Comparison of ENCODE assay signal across 10 cellular contexts in genomic region chr22:25475554-25476022, GRCh38.
DNase-seq lines count a peak whose midpoint lies in the region; ATAC-seq and TF ChIP-seq lines count a peak whose summit lies in the region.
"Had no signal": no experiment of that assay in that cellular context is flagged by ENCODE, and none has a peak within 500 bp of the region (broad histone marks: within the 10 kb centered on the region; RNA-seq: fewer than 3 reads in every experiment).

No MANE protein-coding gene starts in this region.

- H3K36me3 Mint-ChIP-seq in activated naive CD8-positive, alpha-beta T cell treated with anti-CD3 and anti-CD28 coated beads, Interleukin-2, amount 50 U/mL, for 24 hours (ENCODE audit: low read depth), result peaks cover 13% of the 10 kb centered on the region
- peaks cover 32% of the 10 kb centered on the region for H3K36me3 Mint-ChIP-seq in activated naive CD8-positive, alpha-beta T cell treated with anti-CD3 and anti-CD28 coated beads for 36 hours

- H3K27ac ChIP-seq in aorta (ENCODE audit: low read depth in 1 of 2, low read length in 2 of 2) (no peak overlapping the region), psoas muscle (no peak overlapping the region)
- H3K27ac ChIP-seq: C4-2B had no signal

- DNase-seq in activated naive CD8-positive, alpha-beta T cell treated with anti-CD3 and anti-CD28 coated beads, Interleukin-2, amount 50 U/mL, for 24 hours, result no peak
- DNase-seq in activated naive CD8-positive, alpha-beta T cell treated with anti-CD3 and anti-CD28 coated beads for 36 hours, result no peak
- DNase-seq in iPS-NIHi11 (ENCODE audit: low spot score) (peak; percentile 27), aorta (no peak), psoas muscle (no peak)
- no peak for DNase-seq in activated CD4-positive, alpha-beta T cell treated with anti-CD3 and anti-CD28 coated beads for 1 hour
- DNase-seq: NCI-H526 had no signal

- H3K9me3 ChIP-seq in aorta (ENCODE audit: control insufficient read depth, low read length) (no peaks in the 10 kb centered on the region), psoas muscle (peaks cover 4% of the 10 kb centered on the region)

- no peaks in the 10 kb centered on the region for H3K36me3 ChIP-seq in aorta (ENCODE audit: control insufficient read depth in 1 of 2, insufficient read depth in 2 of 2, low read length in 1 of 2)
- peaks cover 0 to 2% of the 10 kb centered on the region in 2 donors for H3K36me3 ChIP-seq in psoas muscle (ENCODE audit: insufficient read depth in 1 of 2, low read depth in 1 of 2)

- no peaks in the 10 kb centered on the region for H3K27me3 Mint-ChIP-seq in activated naive CD8-positive, alpha-beta T cell treated with anti-CD3 and anti-CD28 coated beads, Interleukin-2, amount 50 U/mL, for 24 hours
- no peaks in the 10 kb centered on the region for H3K27me3 Mint-ChIP-seq in activated naive CD8-positive, alpha-beta T cell treated with anti-CD3 and anti-CD28 coated beads for 36 hours

- TF ChIP-seq CTCF in psoas muscle (IDR thresholded peaks at IDR 0.05), result no peak

- peaks cover 8% of the 10 kb centered on the region for H3K9me3 Mint-ChIP-seq in activated naive CD8-positive, alpha-beta T cell treated with anti-CD3 and anti-CD28 coated beads, Interleukin-2, amount 50 U/mL, for 24 hours
- H3K9me3 Mint-ChIP-seq in activated naive CD8-positive, alpha-beta T cell treated with anti-CD3 and anti-CD28 coated beads for 36 hours, result peaks cover 4% of the 10 kb centered on the region

- H3K4me3 ChIP-seq in aorta (ENCODE audit: low read length in 2 of 2), result no peak overlapping the region
- H3K4me3 ChIP-seq in psoas muscle, result no peak overlapping the region

- H3K4me1 ChIP-seq in aorta (ENCODE audit: control insufficient read depth in 1 of 2, insufficient read depth in 2 of 2, low read length in 2 of 2) (no peaks in the 10 kb centered on the region), psoas muscle (no peaks in the 10 kb centered on the region)

- ATAC-seq in activated naive CD8-positive, alpha-beta T cell treated with anti-CD3 and anti-CD28 coated beads, Interleukin-2, amount 50 U/mL, for 24 hours, result peak; percentile 73
- ATAC-seq in SK-N-SH treated with all-trans-retinoic acid at 6 μM for 48 hours (peak; percentile 45; the same call in 2 of the 3 replicates), aorta (ENCODE audit: low FRiP score) (peak; percentile 24), GM21526 (IDR thresholded peaks at IDR 0.05; ENCODE audit: low FRiP score, unreplicated experiment) (no peak), psoas muscle (no peak)

- intact Hi-C loops in aorta (cut with DNase I) (loop anchor here in 1 of 2 donors (10.0 kb wide), 1 partner anchor 229 kb away; no protein-coding TSS in a partner anchor), psoas muscle (cut with DNase I) (no loop called here)

- H3K27me3 ChIP-seq in aorta (ENCODE audit: control insufficient read depth in 1 of 2, insufficient read depth in 2 of 2, low read length in 1 of 2) (no peaks in the 10 kb centered on the region), psoas muscle (ENCODE audit: insufficient read depth in 3 of 3, low read length in 2 of 3) (no peaks in the 10 kb centered on the region)

- H3K27ac Mint-ChIP-seq in activated naive CD8-positive, alpha-beta T cell treated with anti-CD3 and anti-CD28 coated beads, Interleukin-2, amount 50 U/mL, for 24 hours, result no peak overlapping the region
- no peak overlapping the region for H3K27ac Mint-ChIP-seq in activated naive CD8-positive, alpha-beta T cell treated with anti-CD3 and anti-CD28 coated beads for 36 hours

- H3K4me3 Mint-ChIP-seq in activated naive CD8-positive, alpha-beta T cell treated with anti-CD3 and anti-CD28 coated beads, Interleukin-2, amount 50 U/mL, for 24 hours, result no peak overlapping the region
- H3K4me3 Mint-ChIP-seq in activated naive CD8-positive, alpha-beta T cell treated with anti-CD3 and anti-CD28 coated beads for 36 hours, result no peak overlapping the region

- peaks cover 11% of the 10 kb centered on the region for H3K4me1 Mint-ChIP-seq in activated naive CD8-positive, alpha-beta T cell treated with anti-CD3 and anti-CD28 coated beads, Interleukin-2, amount 50 U/mL, for 24 hours
- H3K4me1 Mint-ChIP-seq in activated naive CD8-positive, alpha-beta T cell treated with anti-CD3 and anti-CD28 coated beads for 36 hours, result peaks cover 9% of the 10 kb centered on the region

- WGBS in aorta, 2 donors, result 2 to 5% methylated on average over 9 of the region's 9 CpGs
- 43 to 50% (median 48%) methylated on average over 9 of the region's 9 CpGs for WGBS in psoas muscle, 3 donors

TF ChIP-seq in SK-N-SH treated with all-trans-retinoic acid at 6 μM for 48 hours, 23 proteins besides CTCF, POLR2A, EP300 and RAD21:
- TF ChIP-seq TCF4 (CRISPR knock-in tag; IDR thresholded peaks at IDR 0.05; ENCODE audit: borderline replicate concordance) (peak; percentile 31; the same call in 1 of the 2 replicates), CREB5 (CRISPR knock-in tag; IDR thresholded peaks at IDR 0.05; ENCODE audit: low read depth) (no peak)

Comparison
In these comparisons a context has a peak if more than half of its experiments do, and no peak if none do; other contexts are left out.
1. ATAC-seq: peak in activated naive CD8-positive, alpha-beta T cell treated with anti-CD3 and anti-CD28 coated beads, Interleukin-2, amount 50 U/mL, for 24 hours (single experiment), SK-N-SH treated with all-trans-retinoic acid at 6 μM for 48 hours (single experiment) and aorta (single experiment); none in GM21526 (single experiment) and psoas muscle (0 of 4).